12 cellular contexts compared by ENCODE assay signal in the genomic region with DNA sequence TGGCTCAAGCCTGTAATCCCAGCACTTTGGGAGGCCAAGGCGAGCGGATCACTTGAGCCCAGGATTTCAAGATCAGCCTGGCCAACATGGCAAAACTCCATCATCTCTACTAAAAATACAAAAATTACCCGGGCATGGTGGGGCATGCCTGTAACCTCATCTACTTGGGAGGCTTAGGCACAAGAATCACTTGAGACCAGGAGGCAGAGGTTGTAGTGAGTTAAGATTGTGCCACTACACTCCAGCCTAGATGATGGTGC. TPM values are rescaled to one million over a fixed set of nuclear protein-coding genes. Genes with fewer than 3 reads are reported as not detected.
"Had no signal": no experiment of that assay in that cellular context is flagged by ENCODE, and none has a peak within 500 bp of the region (broad histone marks: within the 10 kb centered on the region; RNA-seq: fewer than 3 reads in every experiment).

No MANE protein-coding gene starts in this region.

- H3K4me3 ChIP-seq: tibial nerve had no signal

- ATAC-seq: activated CD8-positive, alpha-beta T cell treated with anti-CD3 and anti-CD28 coated beads, Interleukin-2, amount 10 ng/mL, durations not matched to agents 7 days and 5 days; activated naive CD4-positive, alpha-beta T cell treated with anti-CD3 and anti-CD28 coated beads, Interleukin-2, amount 50 U/mL, for 72 hours; stimulated activated memory B cell treated with anti-CD40 and anti-IgM and Interleukin-4, amounts not matched to agents 10 μg/mL and 1 μg/mL and 100 μg/mL, for 72 hours had no signal

- H3K36me3 ChIP-seq: tibial nerve had no signal

- DNase-seq: activated CD4-positive, alpha-beta T cell treated with anti-CD3 and anti-CD28 coated beads, Interleukin-2, amount 10 ng/mL, durations not matched to agents 24 days and 14 days; activated CD4-positive, CD25-positive, alpha-beta regulatory T cell; activated CD8-positive, alpha-beta memory T cell treated with anti-CD3 and anti-CD28 coated beads, Interleukin-2, amount 50 U/mL, for 4 hours; activated CD8-positive, alpha-beta T cell treated with anti-CD3 and anti-CD28 coated beads, Interleukin-2, amount 10 ng/mL, durations not matched to agents 7 days and 5 days; activated gamma-delta T cell; activated T-cell treated with anti-CD3 and anti-CD28 coated beads, Interleukin-2, amount 50 U/mL, for 48 hours; amygdala; effector memory CD4-positive, alpha-beta T cell; stimulated activated CD4-positive, alpha-beta T cell treated with anti-CD3 and anti-CD28 coated beads, Interleukin-2, amount 100 ng/mL, for 48 hours had no signal

- H3K9me3 ChIP-seq: tibial nerve had no signal

- H3K27me3 ChIP-seq: tibial nerve had no signal

RNA-seq across cellular contexts. Expression of a gene that starts 12.0 kb away (rescaled TPM):
- total RNA-seq: activated CD4-positive, alpha-beta T cell treated with anti-CD3 and anti-CD28 coated beads, Interleukin-2, amount 10 ng/mL, durations not matched to agents 24 days and 14 days; activated CD8-positive, alpha-beta T cell treated with anti-CD3 and anti-CD28 coated beads, Interleukin-2, amount 10 ng/mL, durations not matched to agents 7 days and 5 days; activated naive CD4-positive, alpha-beta T cell treated with anti-CD3 and anti-CD28 coated beads, Interleukin-2, amount 50 U/mL, for 72 hours had no signal
